ENCODE assay signal across 16 cellular contexts in the genomic region with DNA sequence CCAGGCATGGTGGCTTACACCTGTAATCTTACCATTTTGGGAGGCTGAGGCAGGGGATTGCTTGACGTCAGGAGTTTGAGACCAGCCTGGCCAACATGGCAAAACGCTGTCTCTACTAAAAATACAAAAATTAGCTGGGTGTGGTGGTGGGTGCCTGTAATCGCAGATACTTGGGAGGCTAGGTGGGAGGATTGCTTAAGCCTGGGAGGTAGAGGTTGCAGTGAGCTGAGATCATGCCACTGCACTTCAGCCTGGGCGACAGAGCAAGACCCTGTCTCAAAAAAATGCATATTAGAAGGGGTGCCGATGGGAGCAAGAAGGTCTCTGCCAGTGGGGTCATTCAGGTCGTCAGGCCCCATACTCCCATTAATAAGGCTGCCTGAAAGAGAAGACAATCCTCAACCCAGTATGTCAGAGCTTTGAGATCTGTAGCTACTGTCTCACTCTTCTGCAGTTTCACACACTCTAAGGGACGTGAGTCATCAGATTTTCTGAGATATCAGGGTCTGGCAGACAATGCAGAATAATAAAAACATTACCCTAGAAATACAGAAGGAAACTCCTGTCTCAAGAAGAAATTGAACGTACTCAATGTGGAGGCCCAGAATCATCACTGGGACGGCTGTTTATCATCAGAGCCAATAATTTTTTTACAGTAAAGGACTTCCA.
DNase-seq lines count a peak whose midpoint lies in the region; ATAC-seq and TF ChIP-seq lines count a peak whose summit lies in the region.
"Had no signal": no experiment of that assay in that cellular context is flagged by ENCODE, and none has a peak within 500 bp of the region (broad histone marks: within the 10 kb centered on the region; RNA-seq: fewer than 3 reads in every experiment).

No MANE protein-coding gene starts in this region.

- H3K9ac ChIP-seq in fibroblast of lung (ENCODE audit: insufficient read depth, low read length), result no peak overlapping the region

- DNase-seq in EL, result peak; percentile 74
- DNase-seq in SJSA1 (ENCODE audit: low read depth in 1 of 2, low spot score in 2 of 2), result peak in 1 of 2 experiments; percentile 70
- DNase-seq in fibroblast of lung (ENCODE audit: low read depth in 2 of 2), result peak; percentile 63 to 89
- no peak for DNase-seq in sciatic nerve (ENCODE audit: low spot score)
- DNase-seq in NCI-H2196 (lab: John Stamatoyannopoulos, UW; ENCODE audit: unreplicated experiment), result no peak
- DNase-seq in NCI-H1694 (lab: John Stamatoyannopoulos, UW), result no peak
- DNase-seq in NCI-H146 (lab: John Stamatoyannopoulos, UW), result no peak
- no peak for DNase-seq in T-helper 9 cell
- DNase-seq: activated T-cell treated with anti-CD3 and anti-CD28 coated beads, Interleukin-2, amount 50 U/mL, for 24 hours; caudate nucleus; foreskin melanocyte; MG63; NCI-H2171 had no signal

- H3K36me3 ChIP-seq in SJSA1 (no peaks in the 10 kb centered on the region), fibroblast of lung (ENCODE audit: control insufficient read depth, insufficient read depth, low read length) (no peaks in the 10 kb centered on the region)
- H3K36me3 ChIP-seq: MG63 had no signal

- no peaks in the 10 kb centered on the region for H3K79me2 ChIP-seq in fibroblast of lung (ENCODE audit: control insufficient read depth, insufficient read depth, low read length)

- no peak overlapping the region for H3K4me3 ChIP-seq in SJSA1
- no peak overlapping the region for H3K4me3 ChIP-seq in fibroblast of lung (replicated peaks in 1 of 4; ENCODE audit: control extremely low read depth in 1 of 4, insufficient read depth in 1 of 4, low read depth in 3 of 4, low read length in 4 of 4)
- H3K4me3 ChIP-seq: MG63 had no signal

- ATAC-seq in sciatic nerve, result peak; percentile 47
- ATAC-seq: stimulated activated memory B cell treated with anti-CD40 and anti-IgM and Interleukin-4, amounts not matched to agents 10 μg/mL and 1 μg/mL and 100 μg/mL, for 72 hours had no signal

- H3K9me3 ChIP-seq in SJSA1 (replicated peaks), result no peaks in the 10 kb centered on the region
- no peaks in the 10 kb centered on the region for H3K9me3 ChIP-seq in fibroblast of lung (ENCODE audit: control insufficient read depth, insufficient read depth, low read depth, low read length)
- H3K9me3 ChIP-seq: MG63 had no signal

- no peak for TF ChIP-seq CTCF in fibroblast of lung (conservative IDR thresholded peaks at IDR 0.05 in 1 of 2, IDR thresholded peaks at IDR 0.05 in 1 of 2; ENCODE audit: low read depth in 1 of 2, low read length in 2 of 2)

- no peaks in the 10 kb centered on the region for H4K20me1 ChIP-seq in fibroblast of lung (ENCODE audit: control insufficient read depth, extremely low read depth, insufficient read depth, low read length)

- H3K27ac ChIP-seq in SJSA1 (peak overlapping the region; percentile 66), fibroblast of lung (ENCODE audit: insufficient read depth, low read length) (no peak overlapping the region)
- H3K27ac ChIP-seq: RWPE1, VCaP had no signal

- H3K4me1 ChIP-seq in SJSA1 (replicated peaks) (peaks cover 46% of the 10 kb centered on the region), fibroblast of lung (ENCODE audit: control insufficient read depth, extremely low read depth, insufficient read depth, low read length) (peaks cover 9% of the 10 kb centered on the region)

- H3K4me2 ChIP-seq in fibroblast of lung (ENCODE audit: extremely low read depth, insufficient read depth, low read length), result no peak overlapping the region

- H3K27me3 ChIP-seq in SJSA1 (replicated peaks) (no peaks in the 10 kb centered on the region), fibroblast of lung (ENCODE audit: control insufficient read depth, insufficient read depth, low read length) (no peaks in the 10 kb centered on the region)
- H3K27me3 ChIP-seq: MG63 had no signal

- H2AFZ ChIP-seq in fibroblast of lung (ENCODE audit: low read length), result no peak overlapping the region

- intact Hi-C loops in sciatic nerve (cut with DNase I), result no loop called here

Comparison
In these comparisons a context has a peak if more than half of its experiments do, and no peak if none do; other contexts are left out.
1. DNase-seq: peak in EL (single experiment) and fibroblast of lung (2 of 2); none in sciatic nerve (single experiment), NCI-H2196 (single experiment), NCI-H1694 (single experiment), NCI-H146 (single experiment) and T-helper 9 cell (single experiment).